ENCODE assay signal across 35 cellular contexts in genomic region chr9:15059003-15059402, GRCh38.
DNase-seq lines count a peak whose midpoint lies in the region; ATAC-seq and TF ChIP-seq lines count a peak whose summit lies in the region.
"Had no signal": no experiment of that assay in that cellular context is flagged by ENCODE, and none has a peak within 500 bp of the region (broad histone marks: within the 10 kb centered on the region; RNA-seq: fewer than 3 reads in every experiment).

No MANE protein-coding gene starts in this region.

- peak overlapping the region; percentile 48 for H3K27ac ChIP-seq in SK-N-MC
- H3K27ac ChIP-seq in hepatocyte, result peak overlapping the region; percentile 25
- H3K27ac ChIP-seq in smooth muscle cell (ENCODE audit: low read depth), result no peak overlapping the region
- no peak overlapping the region for H3K27ac ChIP-seq in OCI-LY7 (ENCODE audit: low read depth, low read length, poor library complexity, severe bottlenecking)
- H3K27ac ChIP-seq: 22Rv1; A549; BLaER1; BLaER1 treated with 17β-estradiol and CSF1 and Interleukin-3, amounts not matched to agents 10 nM and 100 nM; C4-2B had no signal

- no TSS peak for BruUV-seq in OCI-LY7 (replicated peaks; lab: Mats Ljungman, UMichigan)

- CTCF ChIA-PET in OCI-LY7 (lab: Charles Lee; ENCODE audit: unreplicated experiment), result no interaction called here
- CTCF ChIA-PET in activated CD4-positive, alpha-beta T cell treated with anti-CD3 and anti-CD28 coated beads, Interleukin-2, amount 10 ng/mL, durations not matched to agents 7 days and 5 days (lab: Charles Lee), result interaction anchor here (0.6 kb wide), 1 partner anchor 50 kb away, joined by 3 read pairs; no protein-coding TSS in a partner anchor

- H3K4me1 ChIP-seq in hepatocyte (ENCODE audit: insufficient read depth) (no peaks in the 10 kb centered on the region), smooth muscle cell (ENCODE audit: low read depth) (no peaks in the 10 kb centered on the region), OCI-LY7 (ENCODE audit: insufficient read depth, low read length, poor library complexity, severe bottlenecking) (no peaks in the 10 kb centered on the region)
- H3K4me1 ChIP-seq: A549; BE2C; BLaER1; BLaER1 treated with 17β-estradiol and CSF1 and Interleukin-3, amounts not matched to agents 10 nM and 100 nM; Caco-2 had no signal

- 95% methylated on average over 1 of the region's 1 CpG for WGBS in hepatocyte (ENCODE audit: low lambda C conversion rate, missing lambda C conversion rate)
- WGBS in smooth muscle cell (ENCODE audit: low lambda C conversion rate), result 100% methylated on average over 1 of the region's 1 CpG

- intact Hi-C loops in activated T-helper 1 cell treated with anti-CD3 and anti-CD28 coated beads, Interleukin-12 subunit alpha, Interleukin-12 subunit beta, Interleukin-2, Interleukin-4 antibody, amounts not matched to agents 30 ng/mL and 10 ng/mL and 1 ng/mL, durations not matched to agents 14 hours and 24 hours and 36 hours (cut with micrococcal nuclease), result no loop called here
- intact Hi-C loops in left cardiac atrium (cut with DNase I), result no loop called here
- intact Hi-C loops in OCI-LY7 (cut with micrococcal nuclease; ENCODE audit: unreplicated experiment), result no loop called here

- no peaks in the 10 kb centered on the region for H3K36me3 ChIP-seq in SK-N-MC (ENCODE audit: insufficient read depth, low read length)
- no peaks in the 10 kb centered on the region for H3K36me3 ChIP-seq in hepatocyte (replicated peaks; ENCODE audit: insufficient read depth, low read depth)
- H3K36me3 ChIP-seq in smooth muscle cell (ENCODE audit: low read depth), result no peaks in the 10 kb centered on the region
- H3K36me3 ChIP-seq in OCI-LY7 (ENCODE audit: insufficient read depth, low read length), result no peaks in the 10 kb centered on the region
- H3K36me3 ChIP-seq: BE2C; BLaER1; BLaER1 treated with 17β-estradiol and CSF1 and Interleukin-3, amounts not matched to agents 10 nM and 100 nM had no signal

- H2AFZ ChIP-seq in hepatocyte (no peak overlapping the region), smooth muscle cell (ENCODE audit: low read depth) (no peak overlapping the region), OCI-LY7 (ENCODE audit: low read length) (no peak overlapping the region)

- TF ChIP-seq CTCF in hepatocyte (IDR thresholded peaks at IDR 0.05; ENCODE audit: poor library complexity) (no peak), smooth muscle cell (IDR thresholded peaks at IDR 0.05; ENCODE audit: borderline replicate concordance, insufficient read depth, poor library complexity, severe bottlenecking) (no peak), OCI-LY7 (conservative IDR thresholded peaks at IDR 0.05; ENCODE audit: low read length) (no peak)

- ATAC-seq in stimulated activated naive B cell treated with anti-CD40 and anti-IgM and Interleukin-4, amounts not matched to agents 10 μg/mL and 1 μg/mL and 100 μg/mL, for 72 hours (replicated peaks), result peak; percentile 65 to 79
- ATAC-seq in left cardiac atrium, result no peak
- ATAC-seq: A549; CD8-positive, alpha-beta T cell had no signal

- POLR2A ChIA-PET in OCI-LY7 (lab: Charles Lee), result interaction anchor here (0.9 kb wide), 1 partner anchor 12 kb away, joined by 3 read pairs; no protein-coding TSS in a partner anchor
- POLR2A ChIA-PET in activated CD4-positive, alpha-beta T cell treated with anti-CD3 and anti-CD28 coated beads, Interleukin-2, amount 10 ng/mL, durations not matched to agents 7 days and 5 days (lab: Charles Lee), result no interaction called here

- H3F3A ChIP-seq in smooth muscle cell (ENCODE audit: low read depth), result no peaks in the 10 kb centered on the region

- no peaks in the 10 kb centered on the region for H3K9me2 ChIP-seq in hepatocyte (replicated peaks; ENCODE audit: insufficient read depth)
- H3K9me2 ChIP-seq in OCI-LY7 (ENCODE audit: insufficient read depth, low read length), result no peaks in the 10 kb centered on the region

- no peak overlapping the region for H3K9ac ChIP-seq in SK-N-MC (ENCODE audit: insufficient read length)
- H3K9ac ChIP-seq in smooth muscle cell (ENCODE audit: low read depth), result no peak overlapping the region
- H3K9ac ChIP-seq: BLaER1; BLaER1 treated with 17β-estradiol and CSF1 and Interleukin-3, amounts not matched to agents 10 nM and 100 nM had no signal

- H3K4me3 ChIP-seq in SK-N-MC (no peak overlapping the region), hepatocyte (no peak overlapping the region), smooth muscle cell (no peak overlapping the region), OCI-LY7 (ENCODE audit: low read depth, low read length, poor library complexity, severe bottlenecking) (no peak overlapping the region)
- H3K4me3 ChIP-seq: A549; BLaER1; BLaER1 treated with 17β-estradiol and CSF1 and Interleukin-3, amounts not matched to agents 10 nM and 100 nM had no signal

- peaks cover 2 to 7% of the 10 kb centered on the region in 2 donors for H3K9me3 Mint-ChIP-seq in stimulated activated naive B cell treated with anti-CD40 and anti-IgM and Interleukin-4, amounts not matched to agents 10 μg/mL and 1 μg/mL and 100 μg/mL, for 72 hours
- H3K9me3 Mint-ChIP-seq in activated T-helper 1 cell treated with anti-CD3 and anti-CD28 coated beads, Interleukin-12 subunit alpha, Interleukin-12 subunit beta, Interleukin-2, Interleukin-4 antibody, amounts not matched to agents 30 ng/mL and 10 ng/mL and 1 ng/mL, durations not matched to agents 14 hours and 24 hours and 36 hours, result no peaks in the 10 kb centered on the region
- no peaks in the 10 kb centered on the region for H3K9me3 Mint-ChIP-seq in activated CD4-positive, alpha-beta T cell treated with anti-CD3 and anti-CD28 coated beads, Interleukin-2, amount 10 ng/mL, durations not matched to agents 7 days and 5 days
- H3K9me3 Mint-ChIP-seq: CD4-positive, alpha-beta T cell had no signal

- H3K9me3 ChIP-seq in SK-N-MC (ENCODE audit: low read depth, low read length) (no peaks in the 10 kb centered on the region), hepatocyte (ENCODE audit: low read depth) (no peaks in the 10 kb centered on the region), smooth muscle cell (replicated peaks; ENCODE audit: low read depth) (no peaks in the 10 kb centered on the region), OCI-LY7 (ENCODE audit: low read length) (no peaks in the 10 kb centered on the region)
- H3K9me3 ChIP-seq: A549; BE2C; BLaER1; BLaER1 treated with 17β-estradiol and CSF1 and Interleukin-3, amounts not matched to agents 10 nM and 100 nM; Caco-2 had no signal

- no peaks in the 10 kb centered on the region for H3K4me1 Mint-ChIP-seq in stimulated activated naive B cell treated with anti-CD40 and anti-IgM and Interleukin-4, amounts not matched to agents 10 μg/mL and 1 μg/mL and 100 μg/mL, for 72 hours
- no peaks in the 10 kb centered on the region for H3K4me1 Mint-ChIP-seq in activated T-helper 1 cell treated with anti-CD3 and anti-CD28 coated beads, Interleukin-12 subunit alpha, Interleukin-12 subunit beta, Interleukin-2, Interleukin-4 antibody, amounts not matched to agents 30 ng/mL and 10 ng/mL and 1 ng/mL, durations not matched to agents 14 hours and 24 hours and 36 hours (ENCODE audit: low read depth)
- no peaks in the 10 kb centered on the region for H3K4me1 Mint-ChIP-seq in activated CD4-positive, alpha-beta T cell treated with anti-CD3 and anti-CD28 coated beads, Interleukin-2, amount 10 ng/mL, durations not matched to agents 7 days and 5 days
- H3K4me1 Mint-ChIP-seq: B cell; CD14-positive monocyte; CD8-positive, alpha-beta memory T cell had no signal

- no peaks in the 10 kb centered on the region for H3K79me2 ChIP-seq in hepatocyte
- no peaks in the 10 kb centered on the region for H3K79me2 ChIP-seq in smooth muscle cell (ENCODE audit: low read depth)
- H3K79me2 ChIP-seq in OCI-LY7 (ENCODE audit: insufficient read depth, low read depth, low read length), result no peaks in the 10 kb centered on the region

- H3K36me3 Mint-ChIP-seq in stimulated activated naive B cell treated with anti-CD40 and anti-IgM and Interleukin-4, amounts not matched to agents 10 μg/mL and 1 μg/mL and 100 μg/mL, for 72 hours, result no peaks in the 10 kb centered on the region
- H3K36me3 Mint-ChIP-seq in activated T-helper 1 cell treated with anti-CD3 and anti-CD28 coated beads, Interleukin-12 subunit alpha, Interleukin-12 subunit beta, Interleukin-2, Interleukin-4 antibody, amounts not matched to agents 30 ng/mL and 10 ng/mL and 1 ng/mL, durations not matched to agents 14 hours and 24 hours and 36 hours (ENCODE audit: low read depth), result no peaks in the 10 kb centered on the region
- no peaks in the 10 kb centered on the region for H3K36me3 Mint-ChIP-seq in activated CD4-positive, alpha-beta T cell treated with anti-CD3 and anti-CD28 coated beads, Interleukin-2, amount 10 ng/mL, durations not matched to agents 7 days and 5 days (ENCODE audit: low read depth)
- H3K36me3 Mint-ChIP-seq: CD14-positive monocyte; CD4-positive, alpha-beta memory T cell; CD4-positive, CD25-positive, alpha-beta regulatory T cell; CD8-positive, alpha-beta memory T cell; CD8-positive, alpha-beta T cell had no signal

- no peak for DNase-seq in SK-N-MC (ENCODE audit: low read depth, low spot score)
- no peak for DNase-seq in hepatocyte (ENCODE audit: low spot score)
- DNase-seq in smooth muscle cell (lab: John Stamatoyannopoulos, UW; ENCODE audit: unreplicated experiment), result no peak
- DNase-seq in stimulated activated naive B cell treated with anti-CD40 and anti-IgM and Interleukin-4, amounts not matched to agents 10 μg/mL and 1 μg/mL and 100 μg/mL, for 72 hours, result no peak
- no peak for DNase-seq in activated T-helper 1 cell treated with anti-CD3 and anti-CD28 coated beads, Interleukin-12 subunit alpha, Interleukin-12 subunit beta, Interleukin-2, Interleukin-4 antibody, amounts not matched to agents 30 ng/mL and 10 ng/mL and 1 ng/mL, durations not matched to agents 14 hours and 24 hours and 36 hours (ENCODE audit: low spot score)
- DNase-seq in left cardiac atrium, result no peak
- no peak for DNase-seq in OCI-LY7 (ENCODE audit: low spot score)
- DNase-seq in activated CD4-positive, alpha-beta T cell treated with anti-CD3 and anti-CD28 coated beads, Interleukin-2, amount 10 ng/mL, durations not matched to agents 7 days and 5 days, result no peak
- DNase-seq: 8988T; ACHN; AML-193; BE2C; C1 segment of cervical spinal cord; Caco-2; Calu3; CD4-positive, alpha-beta memory T cell; CD4-positive, alpha-beta T cell; CD4-positive, CD25-positive, alpha-beta regulatory T cell; CD8-positive, alpha-beta memory T cell; CD8-positive, alpha-beta T cell; COR-L47; DMS 273 treated with DMSO at 0.1 percent for 48 hours; DMS153; DMS53; DMS79; DMS79 treated with DMSO at 0.1 percent for 48 hours; DND-41; EL had no signal

- H3K27ac Mint-ChIP-seq in stimulated activated naive B cell treated with anti-CD40 and anti-IgM and Interleukin-4, amounts not matched to agents 10 μg/mL and 1 μg/mL and 100 μg/mL, for 72 hours, result no peak overlapping the region
- no peak overlapping the region for H3K27ac Mint-ChIP-seq in activated T-helper 1 cell treated with anti-CD3 and anti-CD28 coated beads, Interleukin-12 subunit alpha, Interleukin-12 subunit beta, Interleukin-2, Interleukin-4 antibody, amounts not matched to agents 30 ng/mL and 10 ng/mL and 1 ng/mL, durations not matched to agents 14 hours and 24 hours and 36 hours
- no peak overlapping the region for H3K27ac Mint-ChIP-seq in activated CD4-positive, alpha-beta T cell treated with anti-CD3 and anti-CD28 coated beads, Interleukin-2, amount 10 ng/mL, durations not matched to agents 7 days and 5 days
- H3K27ac Mint-ChIP-seq: B cell; CD14-positive monocyte; CD4-positive, alpha-beta memory T cell; CD4-positive, alpha-beta T cell; CD4-positive, CD25-positive, alpha-beta regulatory T cell; CD8-positive, alpha-beta memory T cell; CD8-positive, alpha-beta T cell had no signal

- no peaks in the 10 kb centered on the region for H4K20me1 ChIP-seq in hepatocyte (ENCODE audit: insufficient read depth, poor library complexity, severe bottlenecking)
- no peaks in the 10 kb centered on the region for H4K20me1 ChIP-seq in smooth muscle cell (ENCODE audit: low read depth)
- H4K20me1 ChIP-seq in OCI-LY7 (ENCODE audit: insufficient read depth, low read length), result no peaks in the 10 kb centered on the region
- H4K20me1 ChIP-seq: BLaER1; BLaER1 treated with 17β-estradiol and CSF1 and Interleukin-3, amounts not matched to agents 10 nM and 100 nM had no signal

- peaks cover 0 to 4% of the 10 kb centered on the region in 2 donors for H3K27me3 Mint-ChIP-seq in stimulated activated naive B cell treated with anti-CD40 and anti-IgM and Interleukin-4, amounts not matched to agents 10 μg/mL and 1 μg/mL and 100 μg/mL, for 72 hours
- no peaks in the 10 kb centered on the region for H3K27me3 Mint-ChIP-seq in activated T-helper 1 cell treated with anti-CD3 and anti-CD28 coated beads, Interleukin-12 subunit alpha, Interleukin-12 subunit beta, Interleukin-2, Interleukin-4 antibody, amounts not matched to agents 30 ng/mL and 10 ng/mL and 1 ng/mL, durations not matched to agents 14 hours and 24 hours and 36 hours (ENCODE audit: insufficient read depth)
- H3K27me3 Mint-ChIP-seq in activated CD4-positive, alpha-beta T cell treated with anti-CD3 and anti-CD28 coated beads, Interleukin-2, amount 10 ng/mL, durations not matched to agents 7 days and 5 days, result peaks cover 3% of the 10 kb centered on the region
- H3K27me3 Mint-ChIP-seq: CD4-positive, CD25-positive, alpha-beta regulatory T cell had no signal

- H3K27me3 ChIP-seq in hepatocyte (no peaks in the 10 kb centered on the region), smooth muscle cell (ENCODE audit: low read depth) (no peaks in the 10 kb centered on the region)
- H3K27me3 ChIP-seq: BE2C; BLaER1; BLaER1 treated with 17β-estradiol and CSF1 and Interleukin-3, amounts not matched to agents 10 nM and 100 nM had no signal

- H3K4me3 Mint-ChIP-seq in stimulated activated naive B cell treated with anti-CD40 and anti-IgM and Interleukin-4, amounts not matched to agents 10 μg/mL and 1 μg/mL and 100 μg/mL, for 72 hours, result no peak overlapping the region
- H3K4me3 Mint-ChIP-seq in activated T-helper 1 cell treated with anti-CD3 and anti-CD28 coated beads, Interleukin-12 subunit alpha, Interleukin-12 subunit beta, Interleukin-2, Interleukin-4 antibody, amounts not matched to agents 30 ng/mL and 10 ng/mL and 1 ng/mL, durations not matched to agents 14 hours and 24 hours and 36 hours, result no peak overlapping the region
- H3K4me3 Mint-ChIP-seq in activated CD4-positive, alpha-beta T cell treated with anti-CD3 and anti-CD28 coated beads, Interleukin-2, amount 10 ng/mL, durations not matched to agents 7 days and 5 days, result no peak overlapping the region
- H3K4me3 Mint-ChIP-seq: B cell; CD14-positive monocyte; CD4-positive, alpha-beta memory T cell; CD4-positive, alpha-beta T cell; CD4-positive, CD25-positive, alpha-beta regulatory T cell; CD8-positive, alpha-beta memory T cell; CD8-positive, alpha-beta T cell had no signal

- no peak overlapping the region for H3K4me2 ChIP-seq in hepatocyte
- peak overlapping the region; percentile 9 for H3K4me2 ChIP-seq in smooth muscle cell
- H3K4me2 ChIP-seq in OCI-LY7 (ENCODE audit: low read length), result no peak overlapping the region
- H3K4me2 ChIP-seq: A549; BLaER1; BLaER1 treated with 17β-estradiol and CSF1 and Interleukin-3, amounts not matched to agents 10 nM and 100 nM had no signal

Comparison
In these comparisons a context has a peak if more than half of its experiments do, and no peak if none do; other contexts are left out.
1. H3K27ac ChIP-seq: peak in SK-N-MC (single experiment) and hepatocyte (single experiment); none in smooth muscle cell (single experiment) and OCI-LY7 (single experiment).
2. ATAC-seq: peak in stimulated activated naive B cell treated with anti-CD40 and anti-IgM and Interleukin-4, amounts not matched to agents 10 μg/mL and 1 μg/mL and 100 μg/mL, for 72 hours (2 of 2); none in left cardiac atrium (0 of 2).